ENCODE assay signal across 10 cellular contexts in genomic region chr4:4689694-4690440, GRCh38.
A peak's percentile ranks its signal among the peaks of the same experiment; 100 is the strongest.
DNase-seq lines count a peak whose midpoint lies in the region; ATAC-seq and TF ChIP-seq lines count a peak whose summit lies in the region.
"Had no signal": no experiment of that assay in that cellular context is flagged by ENCODE, and none has a peak within 500 bp of the region (broad histone marks: within the 10 kb centered on the region; RNA-seq: fewer than 3 reads in every experiment).

No MANE protein-coding gene starts in this region.

- no peak overlapping the region for H4K91ac ChIP-seq in H9 (ENCODE audit: insufficient read length, low read depth, low read length)

- no peak overlapping the region for H3K27ac Mint-ChIP-seq in neural progenitor cell
- no peak overlapping the region for H3K27ac Mint-ChIP-seq in H9

- no peak overlapping the region for H2BK12ac ChIP-seq in H9 (ENCODE audit: insufficient read length, low read depth, low read length)

- ATAC-seq in GM21528 (IDR thresholded peaks at IDR 0.05; ENCODE audit: low FRiP score, unreplicated experiment) (peak; percentile 87), HG03342 (IDR thresholded peaks at IDR 0.05; ENCODE audit: unreplicated experiment) (peak; percentile 87), upper lobe of left lung (ENCODE audit: low FRiP score in 2 of 2) (no peak)
- ATAC-seq: naive thymus-derived CD8-positive, alpha-beta T cell had no signal

- H4K8ac ChIP-seq in H9 (replicated peaks; ENCODE audit: insufficient read length, low read depth, low read length) = no peak overlapping the region

- H3K27ac ChIP-seq in neural progenitor cell (no peak overlapping the region), H9 (ENCODE audit: insufficient read length, low read depth, low read length) (no peak overlapping the region), upper lobe of left lung (no peak overlapping the region)
- H3K27ac ChIP-seq: hepatocyte had no signal

- H3K27me3 Mint-ChIP-seq in neural progenitor cell (ENCODE audit: insufficient read depth, low read depth) (peaks cover 26% of the 10 kb centered on the region), H9 (ENCODE audit: low read depth) (peaks cover 11% of the 10 kb centered on the region)
- H3K27me3 Mint-ChIP-seq: naive thymus-derived CD8-positive, alpha-beta T cell had no signal

- H3K4me1 ChIP-seq in neural progenitor cell = peaks cover 9% of the 10 kb centered on the region
- H3K4me1 ChIP-seq in H9 (ENCODE audit: insufficient read depth, low read length) = peaks cover 5% of the 10 kb centered on the region
- no peaks in the 10 kb centered on the region for H3K4me1 ChIP-seq in upper lobe of left lung

- peaks cover 11% of the 10 kb centered on the region for H3K36me3 Mint-ChIP-seq in neural progenitor cell
- peaks cover 4 to 8% (median 6%) of the 10 kb centered on the region in 3 experiments; a peak in 3 of 7 replicates for H3K36me3 Mint-ChIP-seq in H9 (ENCODE audit: insufficient read depth in 1 of 3, low read depth in 3 of 3)

- no peak overlapping the region for H4K5ac ChIP-seq in H9 (ENCODE audit: insufficient read length, low read depth, low read length)

- no peaks in the 10 kb centered on the region for H3K23me2 ChIP-seq in H9 (ENCODE audit: insufficient read length, low read depth, low read length, poor library complexity, severe bottlenecking)

- no peak for TF ChIP-seq CTCF in neural progenitor cell (IDR thresholded peaks at IDR 0.05)
- TF ChIP-seq CTCF in H9 (conservative IDR thresholded peaks at IDR 0.05) = no peak
- TF ChIP-seq CTCF in upper lobe of left lung (IDR thresholded peaks at IDR 0.05) = no peak

- peaks cover 66% of the 10 kb centered on the region for H3K27me3 ChIP-seq in neural progenitor cell
- no peaks in the 10 kb centered on the region for H3K27me3 ChIP-seq in H9 (ENCODE audit: insufficient read depth, low read length)
- no peaks in the 10 kb centered on the region for H3K27me3 ChIP-seq in upper lobe of left lung
- H3K27me3 ChIP-seq: hepatocyte had no signal

- H3K79me2 ChIP-seq in neural progenitor cell (ENCODE audit: low read depth) (no peaks in the 10 kb centered on the region), H9 (ENCODE audit: insufficient read depth, low read length) (no peaks in the 10 kb centered on the region)
- H3K79me2 ChIP-seq: hepatocyte had no signal

- H2BK120ac ChIP-seq in H9 (ENCODE audit: low read depth, low read length, poor library complexity, severe bottlenecking) = no peak overlapping the region

- H3K4me2 ChIP-seq in neural progenitor cell (no peak overlapping the region), H9 (ENCODE audit: insufficient read depth, insufficient read length, low read length) (no peak overlapping the region)
- H3K4me2 ChIP-seq: hepatocyte had no signal

- H3K9ac ChIP-seq in neural progenitor cell (no peak overlapping the region), H9 (ENCODE audit: extremely low read depth, insufficient read length, low read length) (no peak overlapping the region)

- peaks cover 40% of the 10 kb centered on the region for H4K20me1 ChIP-seq in neural progenitor cell (ENCODE audit: low read depth)
- no peaks in the 10 kb centered on the region for H4K20me1 ChIP-seq in H9 (ENCODE audit: control insufficient read depth, insufficient read depth, insufficient read length)

- H2AFZ ChIP-seq in neural progenitor cell (replicated peaks) (no peak overlapping the region), H9 (ENCODE audit: low read length) (no peak overlapping the region)
- H2AFZ ChIP-seq: hepatocyte had no signal

- H3K14ac ChIP-seq in H9 (ENCODE audit: insufficient read depth, low read length) = no peak overlapping the region

- DNase-seq in activated CD4-positive, alpha-beta T cell treated with anti-CD3 and anti-CD28 coated beads for 48 hours = peak; percentile 3
- DNase-seq in activated CD4-positive, alpha-beta T cell treated with anti-CD3 and anti-CD28 coated beads, Interleukin-2, amount 50 U/mL, for 4 hours = no peak
- DNase-seq in neural progenitor cell (ENCODE audit: low spot score) (no peak), H9 (no peak), cortex of kidney (lab: John Stamatoyannopoulos, UW) (no peak), upper lobe of left lung (no peak)
- DNase-seq: naive thymus-derived CD8-positive, alpha-beta T cell had no signal

- H3K9me3 Mint-ChIP-seq in neural progenitor cell = peaks cover 7% of the 10 kb centered on the region
- H3K9me3 Mint-ChIP-seq in H9 = no peaks in the 10 kb centered on the region

- no peak overlapping the region for H3K4ac ChIP-seq in H9 (ENCODE audit: low read depth, low read length)

- H3T11ph ChIP-seq in H9 (ENCODE audit: low read length) = no peak overlapping the region

- no peak overlapping the region for H3K18ac ChIP-seq in H9 (ENCODE audit: insufficient read length, low read depth, low read length)

- H3K4me1 Mint-ChIP-seq in neural progenitor cell (peaks cover 51% of the 10 kb centered on the region), H9 (peaks cover 19 to 29% of the 10 kb centered on the region in 2 experiments)

- H3K4me3 ChIP-seq in neural progenitor cell (no peak overlapping the region), upper lobe of left lung (no peak overlapping the region)
- H3K4me3 ChIP-seq: hepatocyte had no signal

- H3K56ac ChIP-seq in H9 (ENCODE audit: insufficient read length, low read depth, low read length) = no peak overlapping the region

- no peak for TF ChIP-seq EP300 in upper lobe of left lung (IDR thresholded peaks at IDR 0.05)

- H3K4me3 Mint-ChIP-seq in neural progenitor cell (peak overlapping the region; percentile 17), H9 (no peak overlapping the region)
- H3K4me3 Mint-ChIP-seq: naive thymus-derived CD8-positive, alpha-beta T cell had no signal

- TF ChIP-seq POLR2A in upper lobe of left lung (IDR thresholded peaks at IDR 0.05) = no peak

- H3K36me3 ChIP-seq in neural progenitor cell (no peaks in the 10 kb centered on the region), upper lobe of left lung (no peaks in the 10 kb centered on the region)

- no peak overlapping the region for H2BK20ac ChIP-seq in H9 (ENCODE audit: low read depth, low read length, poor library complexity, severe bottlenecking)

- H2BK15ac ChIP-seq in H9 (ENCODE audit: low read depth, low read length) = no peak overlapping the region

- H3F3A ChIP-seq in neural progenitor cell (ENCODE audit: low read depth) = peaks cover 13% of the 10 kb centered on the region

- H3K79me1 ChIP-seq in H9 (ENCODE audit: insufficient read depth, low read depth, low read length, poor library complexity, severe bottlenecking) = no peaks in the 10 kb centered on the region

- no peaks in the 10 kb centered on the region for H3K9me3 ChIP-seq in neural progenitor cell (ENCODE audit: low read depth)
- no peaks in the 10 kb centered on the region for H3K9me3 ChIP-seq in H9 (ENCODE audit: control insufficient read depth, low read depth, low read length)
- H3K9me3 ChIP-seq in upper lobe of left lung = no peaks in the 10 kb centered on the region

- no peak overlapping the region for H2BK5ac ChIP-seq in H9 (ENCODE audit: insufficient read length, low read length)

- no CpG with 5 or more reads among the region's 8 CpGs for WGBS in H9 (ENCODE audit: extremely low coverage, insufficient read length, low lambda C conversion rate)
- 86 to 90% methylated on average over 8 of the region's 8 CpGs for WGBS in upper lobe of left lung, 2 donors

- H3K23ac ChIP-seq in H9 (ENCODE audit: insufficient read length, low read depth, low read length) = no peak overlapping the region

- H2AK5ac ChIP-seq in H9 (ENCODE audit: insufficient read length, low read length) = no peak overlapping the region

Comparison
In these comparisons a context has a peak if more than half of its experiments do, and no peak if none do; other contexts are left out.
1. ATAC-seq: peak in GM21528 (single experiment) and HG03342 (single experiment); none in upper lobe of left lung (0 of 2).